ENCODE assay signal across 8 cellular contexts in genomic region chr2:216499641-216500218, GRCh38. TPM values are rescaled to one million over a fixed set of nuclear protein-coding genes. Genes with fewer than 3 reads are reported as not detected.
A peak's percentile ranks its signal among the peaks of the same experiment; 100 is the strongest.
DNase-seq lines count a peak whose midpoint lies in the region; ATAC-seq and TF ChIP-seq lines count a peak whose summit lies in the region.

No MANE protein-coding gene starts in this region.

- H3K27me3 ChIP-seq in heart right ventricle (no peaks in the 10 kb centered on the region), lung (ENCODE audit: control insufficient read depth, insufficient read depth) (no peaks in the 10 kb centered on the region), uterus (no peaks in the 10 kb centered on the region)

- intact Hi-C loops in heart right ventricle (cut with DNase I) (no loop called here), Right ventricle myocardium superior (cut with DNase I) (no loop called here), uterus (cut with DNase I; ENCODE audit: low total_unique reads) (no loop called here)

- no peak for TF ChIP-seq POLR2A in uterus (IDR thresholded peaks at IDR 0.05)

- H3K4me3 ChIP-seq in heart right ventricle, result peak overlapping the region; percentile 69 to 99 (median 82)
- H3K4me3 ChIP-seq in astrocyte of the cerebellum (ENCODE audit: low read depth, low read length), result peak overlapping the region; percentile 97
- H3K4me3 ChIP-seq in lung, result peak overlapping the region; percentile 70
- peak overlapping the region; percentile 74 to 93 for H3K4me3 ChIP-seq in uterus

- peaks cover 6 to 64% (median 26%) of the 10 kb centered on the region in 9 donors for H3K4me1 ChIP-seq in heart right ventricle
- peaks cover 5 to 25% of the 10 kb centered on the region in 2 donors for H3K4me1 ChIP-seq in lung (ENCODE audit: control insufficient read depth in 2 of 2, insufficient read depth in 2 of 2, low read length in 2 of 2)
- peaks cover 0 to 17% of the 10 kb centered on the region in 2 donors for H3K4me1 ChIP-seq in uterus

- ATAC-seq in heart right ventricle (no peak), Right ventricle myocardium superior (ENCODE audit: poor library complexity) (no peak), lung (ENCODE audit: insufficient read depth, low FRiP score) (no peak), GM18502 (IDR thresholded peaks at IDR 0.05; ENCODE audit: poor library complexity, unreplicated experiment) (no peak)

- H3K36me3 ChIP-seq in heart right ventricle (peaks cover 0 to 54% (median 30%) of the 10 kb centered on the region in 9 donors), lung (ENCODE audit: control insufficient read depth in 2 of 2, insufficient read depth in 2 of 2, low read length in 2 of 2) (peaks cover 19 to 37% of the 10 kb centered on the region in 2 donors), uterus (no peaks in the 10 kb centered on the region)

- no peaks in the 10 kb centered on the region for H3K9me3 ChIP-seq in heart right ventricle
- H3K9me3 ChIP-seq in lung (ENCODE audit: control insufficient read depth in 2 of 2, insufficient read depth in 1 of 2, low read length in 1 of 2), result no peaks in the 10 kb centered on the region
- no peaks in the 10 kb centered on the region for H3K9me3 ChIP-seq in uterus

- 20 to 22% methylated on average over 6 of the region's 6 CpGs for WGBS in heart right ventricle, 2 donors
- WGBS in lung, 2 donors, result 20 to 23% methylated on average over 6 of the region's 6 CpGs

- TF ChIP-seq CTCF in heart right ventricle (IDR thresholded peaks at IDR 0.05) (no peak), astrocyte of the cerebellum (IDR thresholded peaks at IDR 0.05; ENCODE audit: low read depth, low read length, missing control alignments) (no peak), lung (IDR thresholded peaks at IDR 0.05; ENCODE audit: control extremely low read depth, extremely low read depth) (no peak), uterus (IDR thresholded peaks at IDR 0.05) (no peak)

- in situ Hi-C loops in astrocyte of the cerebellum (cut with HindIII; ENCODE audit: low sequenced_read_pairs), result loop anchor here (25.0 kb wide), 1 partner anchor 1013 kb away; no protein-coding TSS in a partner anchor

- H3K27ac ChIP-seq in heart right ventricle (peak overlapping the region in 8 of 10 donors; percentile 78 to 90 (median 86)), lung (ENCODE audit: low read depth in 1 of 2, low read length in 1 of 2) (peak overlapping the region in 1 of 2 donors; percentile 88), uterus (peak overlapping the region; percentile 82 to 87)

- DNase-seq in heart right ventricle (no peak), Right ventricle myocardium superior (no peak), astrocyte of the cerebellum (ENCODE audit: low read depth) (no peak), lung (ENCODE audit: low spot score) (no peak), uterus (no peak), medulla oblongata (ENCODE audit: extremely low spot score) (no peak), NCI-H2107 treated with DMSO at 0.1 percent for 48 hours (lab: John Stamatoyannopoulos, UW; ENCODE audit: unreplicated experiment) (no peak)

RNA-seq across cellular contexts. Expression of gene RPL37A, which starts 1.1 kb away (rescaled TPM):
- total RNA-seq in heart right ventricle (1,000 to 10,000 TPM; 1,773 to 2,212 (median 2,050) TPM), Right ventricle myocardium superior (1,979 TPM), lung (1,000 to 10,000 TPM; 2,015 to 2,219 TPM), uterus (1,000 to 10,000 TPM in 3 of 4 donors, 100 to 1,000 TPM in 1; 716 to 2,917 (median 2,308) TPM)
- polyA plus RNA-seq in heart right ventricle (1,000 to 10,000 TPM; 2,109 to 6,100 TPM), lung (1,000 to 10,000 TPM; 3,426 to 4,048 TPM)
